In genomic region chr4:55180980-55181379, GRCh38 we compare ENCODE assay signal across 1 cellular context.
TF ChIP-seq lines count a peak whose summit lies in the region.

No MANE protein-coding gene starts in this region.

TF ChIP-seq in H1, 55 proteins besides CTCF, POLR2A, EP300 and RAD21:
- TF ChIP-seq BRCA1 (IDR thresholded peaks at IDR 0.05; ENCODE audit: low read depth, low read length): no peak
- no peak for TF ChIP-seq ZNF274 (IDR thresholded peaks at IDR 0.05; ENCODE audit: borderline replicate concordance, extremely low read depth, low read length)
- no peak for TF ChIP-seq SIX5 (IDR thresholded peaks at IDR 0.05; ENCODE audit: low read depth, low read length)
- no peak for TF ChIP-seq BCL11A (IDR thresholded peaks at IDR 0.05; ENCODE audit: low read depth in 2 of 2, low read length in 2 of 2)
- no peak for TF ChIP-seq SP2 (IDR thresholded peaks at IDR 0.05; ENCODE audit: low read length)
- no peak for TF ChIP-seq YY1 (IDR thresholded peaks at IDR 0.05; ENCODE audit: low read depth, low read length)
- TF ChIP-seq MAX (IDR thresholded peaks at IDR 0.05): no peak
- TF ChIP-seq JUND (IDR thresholded peaks at IDR 0.05; ENCODE audit: low read length): no peak
- TF ChIP-seq SUZ12 (IDR thresholded peaks at IDR 0.05; ENCODE audit: low read length): no peak
- no peak for TF ChIP-seq USF2 (IDR thresholded peaks at IDR 0.05; ENCODE audit: low read length)
- TF ChIP-seq TCF12 (IDR thresholded peaks at IDR 0.05; ENCODE audit: low read depth, low read length): no peak
- TF ChIP-seq TBP (IDR thresholded peaks at IDR 0.05; ENCODE audit: low read depth, low read length): no peak
- no peak for TF ChIP-seq HDAC2 (IDR thresholded peaks at IDR 0.05; ENCODE audit: borderline replicate concordance in 1 of 2, low read depth in 2 of 2, low read length in 2 of 2)
- no peak for TF ChIP-seq CTBP2 (IDR thresholded peaks at IDR 0.05; ENCODE audit: borderline replicate concordance, insufficient read depth, insufficient read length, low read length)
- TF ChIP-seq ASH2L (IDR thresholded peaks at IDR 0.05; ENCODE audit: low read length): no peak
- no peak for TF ChIP-seq E2F6 (IDR thresholded peaks at IDR 0.05)
- no peak for TF ChIP-seq TAF7 (optimal IDR thresholded peaks at IDR 0.05; ENCODE audit: borderline replicate concordance, low read depth, low read length)
- no peak for TF ChIP-seq HDAC6 (IDR thresholded peaks at IDR 0.05; ENCODE audit: low read depth, low read length)
- no peak for TF ChIP-seq TEAD4 (IDR thresholded peaks at IDR 0.05; ENCODE audit: low read depth, low read length)
- no peak for TF ChIP-seq RFX5 (IDR thresholded peaks at IDR 0.05; ENCODE audit: borderline replicate concordance, low read depth, low read length)
TF ChIP-seq in H1: peak in this region for 0.
